Comparison of ENCODE assay signal across 34 cellular contexts in genomic region chr1:110161165-110161564, GRCh38. TPM values are rescaled to one million over a fixed set of nuclear protein-coding genes. Genes with fewer than 3 reads are reported as not detected.
"Had no signal": no experiment of that assay in that cellular context is flagged by ENCODE, and none has a peak within 500 bp of the region (broad histone marks: within the 10 kb centered on the region; RNA-seq: fewer than 3 reads in every experiment).

No MANE protein-coding gene starts in this region.

- H3K9me3 ChIP-seq: body of pancreas, breast epithelium had no signal

- ATAC-seq: activated CD8-positive, alpha-beta memory T cell treated with anti-CD3 and anti-CD28 coated beads, Interleukin-2, amount 10 ng/mL, durations not matched to agents 7 days and 5 days; activated CD8-positive, alpha-beta T cell treated with anti-CD3 and anti-CD28 coated beads, Interleukin-2, amount 10 ng/mL, durations not matched to agents 7 days and 5 days; activated naive CD8-positive, alpha-beta T cell treated with anti-CD3 and anti-CD28 coated beads, Interleukin-2, amount 50 U/mL, for 24 hours; body of pancreas had no signal

- DNase-seq: activated B cell treated with CpG ODN at 0.5 μM for 24 hours; activated CD4-positive, alpha-beta memory T cell treated with anti-CD3 and anti-CD28 coated beads, Interleukin-2, amount 10 ng/mL, durations not matched to agents 7 days and 5 days; activated CD4-positive, alpha-beta T cell treated with anti-CD3 and anti-CD28 coated beads for 48 hours; activated CD4-positive, alpha-beta T cell treated with anti-CD3 and anti-CD28 coated beads, Interleukin-2, amount 10 ng/mL, durations not matched to agents 7 days and 5 days; activated CD4-positive, alpha-beta T cell treated with anti-CD3 and anti-CD28 coated beads, Interleukin-2, amount 50 U/mL, for 48 hours; activated CD4-positive, CD25-positive, alpha-beta regulatory T cell treated with anti-CD3 and anti-CD28 coated beads, Interleukin-2, amount 50 U/mL, for 72 hours; activated CD8-positive, alpha-beta memory T cell treated with anti-CD3 and anti-CD28 coated beads for 24 hours; activated CD8-positive, alpha-beta memory T cell treated with anti-CD3 and anti-CD28 coated beads, Interleukin-2, amount 10 ng/mL, durations not matched to agents 7 days and 5 days; activated CD8-positive, alpha-beta memory T cell treated with anti-CD3 and anti-CD28 coated beads, Interleukin-2, amount 50 U/mL, for 48 hours; activated CD8-positive, alpha-beta T cell treated with anti-CD3 and anti-CD28 coated beads, Interleukin-2, amount 10 ng/mL, durations not matched to agents 7 days and 5 days; activated effector memory CD4-positive, alpha-beta T cell treated with Interleukin-2 at 50 U/mL for 16 hours; activated gamma-delta T cell; activated naive CD4-positive, alpha-beta T cell treated with anti-CD3 and anti-CD28 coated beads, Interleukin-2, amount 10 ng/mL, durations not matched to agents 7 days and 5 days; activated naive CD4-positive, alpha-beta T cell treated with Interleukin-2 at 50 U/mL for 16 hours; activated naive CD8-positive, alpha-beta T cell treated with anti-CD3 and anti-CD28 coated beads, Interleukin-2, amount 10 ng/mL, durations not matched to agents 7 days and 5 days; activated naive CD8-positive, alpha-beta T cell treated with anti-CD3 and anti-CD28 coated beads, Interleukin-2, amount 50 U/mL, for 24 hours; activated T-cell treated with anti-CD3 and anti-CD28 coated beads, Interleukin-2, amount 50 U/mL, for 24 hours; activated T-cell treated with anti-CD3 and anti-CD28 coated beads, Interleukin-2, amount 50 U/mL, for 48 hours; aorta; body of pancreas; brain microvascular endothelial cell; T-helper 1 cell; T-helper 2 cell; T-helper 9 cell had no signal

- H3K27ac Mint-ChIP-seq: activated B cell treated with CpG ODN at 0.5 μM for 24 hours; activated CD4-positive, alpha-beta memory T cell treated with anti-CD3 and anti-CD28 coated beads, Interleukin-2, amount 10 ng/mL, durations not matched to agents 7 days and 5 days; activated CD4-positive, alpha-beta T cell treated with anti-CD3 and anti-CD28 coated beads, Interleukin-2, amount 10 ng/mL, durations not matched to agents 7 days and 5 days; activated CD8-positive, alpha-beta memory T cell treated with anti-CD3 and anti-CD28 coated beads, Interleukin-2, amount 10 ng/mL, durations not matched to agents 7 days and 5 days; activated CD8-positive, alpha-beta T cell treated with anti-CD3 and anti-CD28 coated beads, Interleukin-2, amount 10 ng/mL, durations not matched to agents 7 days and 5 days; activated naive CD4-positive, alpha-beta T cell treated with anti-CD3 and anti-CD28 coated beads, Interleukin-2, amount 10 ng/mL, durations not matched to agents 7 days and 5 days; activated naive CD4-positive, alpha-beta T cell treated with anti-CD3 and anti-CD28 coated beads, Interleukin-2, amount 50 U/mL, for 24 hours; activated naive CD8-positive, alpha-beta T cell; activated naive CD8-positive, alpha-beta T cell treated with anti-CD3 and anti-CD28 coated beads, Interleukin-2, amount 10 ng/mL, durations not matched to agents 7 days and 5 days; activated T-cell treated with anti-CD3 and anti-CD28 coated beads, Interleukin-2, amount 50 U/mL, for 24 hours; activated T-helper 2 cell treated with anti-CD3 and anti-CD28 coated beads, Interferon-gamma antibody, Interleukin-2, Interleukin-4, amounts not matched to agents 10 μg/mL and 5 μg/mL and 100 μg/mL, durations not matched to agents 14 hours and 24 hours and 36 hours; T-helper 1 cell treated with Interleukin-12 subunit alpha and Interleukin-12 subunit beta and Interleukin-4 antibody, amounts not matched to agents 30 μg/mL and 1 μg/mL, for 36 hours; T-helper 2 cell treated with Interferon-gamma antibody and Interleukin-4, amounts not matched to agents 5 μg/mL and 100 μg/mL, for 36 hours had no signal

- H3K4me1 ChIP-seq: body of pancreas, breast epithelium had no signal

- H3K4me3 Mint-ChIP-seq: activated B cell treated with CpG ODN at 0.5 μM for 24 hours; activated CD4-positive, alpha-beta memory T cell treated with anti-CD3 and anti-CD28 coated beads, Interleukin-2, amount 10 ng/mL, durations not matched to agents 7 days and 5 days; activated CD4-positive, alpha-beta T cell treated with anti-CD3 and anti-CD28 coated beads, Interleukin-2, amount 10 ng/mL, durations not matched to agents 7 days and 5 days; activated CD8-positive, alpha-beta memory T cell treated with anti-CD3 and anti-CD28 coated beads, Interleukin-2, amount 10 ng/mL, durations not matched to agents 7 days and 5 days; activated CD8-positive, alpha-beta T cell treated with anti-CD3 and anti-CD28 coated beads, Interleukin-2, amount 10 ng/mL, durations not matched to agents 7 days and 5 days; activated naive CD4-positive, alpha-beta T cell treated with anti-CD3 and anti-CD28 coated beads, Interleukin-2, amount 10 ng/mL, durations not matched to agents 7 days and 5 days; activated naive CD4-positive, alpha-beta T cell treated with anti-CD3 and anti-CD28 coated beads, Interleukin-2, amount 50 U/mL, for 24 hours; activated naive CD8-positive, alpha-beta T cell; activated naive CD8-positive, alpha-beta T cell treated with anti-CD3 and anti-CD28 coated beads, Interleukin-2, amount 10 ng/mL, durations not matched to agents 7 days and 5 days; activated naive CD8-positive, alpha-beta T cell treated with anti-CD3 and anti-CD28 coated beads, Interleukin-2, amount 50 U/mL, for 24 hours; activated T-cell treated with anti-CD3 and anti-CD28 coated beads, Interleukin-2, amount 50 U/mL, for 24 hours; central memory CD8-positive, alpha-beta T cell; T-helper 1 cell treated with Interleukin-12 subunit alpha and Interleukin-12 subunit beta and Interleukin-4 antibody, amounts not matched to agents 30 μg/mL and 1 μg/mL, for 36 hours; T-helper 2 cell treated with Interferon-gamma antibody and Interleukin-4, amounts not matched to agents 5 μg/mL and 100 μg/mL, for 36 hours had no signal

- H3K36me3 Mint-ChIP-seq: activated CD8-positive, alpha-beta memory T cell treated with anti-CD3 and anti-CD28 coated beads, Interleukin-2, amount 10 ng/mL, durations not matched to agents 7 days and 5 days; activated naive CD4-positive, alpha-beta T cell treated with anti-CD3 and anti-CD28 coated beads, Interleukin-2, amount 10 ng/mL, durations not matched to agents 7 days and 5 days; activated naive CD4-positive, alpha-beta T cell treated with anti-CD3 and anti-CD28 coated beads, Interleukin-2, amount 50 U/mL, for 24 hours; activated naive CD8-positive, alpha-beta T cell; activated naive CD8-positive, alpha-beta T cell treated with anti-CD3 and anti-CD28 coated beads, Interleukin-2, amount 10 ng/mL, durations not matched to agents 7 days and 5 days had no signal

- H3K27me3 ChIP-seq: body of pancreas, brain microvascular endothelial cell had no signal

- H3K4me1 Mint-ChIP-seq: activated B cell treated with CpG ODN at 0.5 μM for 24 hours; activated CD4-positive, alpha-beta memory T cell treated with anti-CD3 and anti-CD28 coated beads, Interleukin-2, amount 10 ng/mL, durations not matched to agents 7 days and 5 days; activated CD4-positive, alpha-beta T cell treated with anti-CD3 and anti-CD28 coated beads, Interleukin-2, amount 10 ng/mL, durations not matched to agents 7 days and 5 days; activated naive CD4-positive, alpha-beta T cell treated with anti-CD3 and anti-CD28 coated beads, Interleukin-2, amount 10 ng/mL, durations not matched to agents 7 days and 5 days; activated naive CD4-positive, alpha-beta T cell treated with anti-CD3 and anti-CD28 coated beads, Interleukin-2, amount 50 U/mL, for 24 hours; central memory CD8-positive, alpha-beta T cell had no signal

- H3K36me3 ChIP-seq: brain microvascular endothelial cell, breast epithelium had no signal

- H3K9me3 Mint-ChIP-seq: activated B cell treated with CpG ODN at 0.5 μM for 24 hours; activated CD4-positive, alpha-beta memory T cell treated with anti-CD3 and anti-CD28 coated beads, Interleukin-2, amount 10 ng/mL, durations not matched to agents 7 days and 5 days; activated CD4-positive, alpha-beta T cell treated with anti-CD3 and anti-CD28 coated beads, Interleukin-2, amount 10 ng/mL, durations not matched to agents 7 days and 5 days; activated naive CD4-positive, alpha-beta T cell treated with anti-CD3 and anti-CD28 coated beads, Interleukin-2, amount 10 ng/mL, durations not matched to agents 7 days and 5 days; activated naive CD4-positive, alpha-beta T cell treated with anti-CD3 and anti-CD28 coated beads, Interleukin-2, amount 50 U/mL, for 24 hours; activated naive CD8-positive, alpha-beta T cell treated with anti-CD3 and anti-CD28 coated beads, Interleukin-2, amount 50 U/mL, for 24 hours; activated T-cell treated with anti-CD3 and anti-CD28 coated beads, Interleukin-2, amount 50 U/mL, for 24 hours; activated T-helper 2 cell treated with anti-CD3 and anti-CD28 coated beads, Interferon-gamma antibody, Interleukin-2, Interleukin-4, amounts not matched to agents 10 μg/mL and 5 μg/mL and 100 μg/mL, durations not matched to agents 14 hours and 24 hours and 36 hours; T-helper 1 cell treated with Interleukin-12 subunit alpha and Interleukin-12 subunit beta and Interleukin-4 antibody, amounts not matched to agents 30 μg/mL and 1 μg/mL, for 36 hours; T-helper 2 cell treated with Interferon-gamma antibody and Interleukin-4, amounts not matched to agents 5 μg/mL and 100 μg/mL, for 36 hours had no signal

- H3K27ac ChIP-seq: body of pancreas, brain microvascular endothelial cell, breast epithelium had no signal

- H3K4me3 ChIP-seq: body of pancreas, breast epithelium had no signal

RNA-seq across cellular contexts. Expression of gene SLC6A17, which starts 10.9 kb away (rescaled TPM):
- total RNA-seq: activated B cell treated with CpG ODN at 0.5 μM for 24 hours; activated CD4-positive, alpha-beta memory T cell treated with anti-CD3 and anti-CD28 coated beads, Interleukin-2, amount 10 ng/mL, durations not matched to agents 7 days and 5 days; activated CD4-positive, alpha-beta T cell treated with anti-CD3 and anti-CD28 coated beads, Interleukin-2, amount 10 ng/mL, durations not matched to agents 7 days and 5 days; activated CD8-positive, alpha-beta memory T cell treated with anti-CD3 and anti-CD28 coated beads, Interleukin-2, amount 10 ng/mL, durations not matched to agents 7 days and 5 days; activated CD8-positive, alpha-beta T cell treated with anti-CD3 and anti-CD28 coated beads, Interleukin-2, amount 10 ng/mL, durations not matched to agents 7 days and 5 days; activated naive CD8-positive, alpha-beta T cell treated with anti-CD3 and anti-CD28 coated beads, Interleukin-2, amount 10 ng/mL, durations not matched to agents 7 days and 5 days had no signal

RNA-seq across cellular contexts. Expression of gene UBL4B, which starts 48.9 kb away (rescaled TPM):
- total RNA-seq: activated B cell treated with CpG ODN at 0.5 μM for 24 hours; activated CD4-positive, alpha-beta memory T cell treated with anti-CD3 and anti-CD28 coated beads, Interleukin-2, amount 10 ng/mL, durations not matched to agents 7 days and 5 days; activated CD4-positive, alpha-beta T cell treated with anti-CD3 and anti-CD28 coated beads, Interleukin-2, amount 10 ng/mL, durations not matched to agents 7 days and 5 days; activated CD8-positive, alpha-beta memory T cell treated with anti-CD3 and anti-CD28 coated beads, Interleukin-2, amount 10 ng/mL, durations not matched to agents 7 days and 5 days; activated CD8-positive, alpha-beta T cell treated with anti-CD3 and anti-CD28 coated beads, Interleukin-2, amount 10 ng/mL, durations not matched to agents 7 days and 5 days; activated naive CD8-positive, alpha-beta T cell treated with anti-CD3 and anti-CD28 coated beads, Interleukin-2, amount 10 ng/mL, durations not matched to agents 7 days and 5 days; activated T-helper 2 cell treated with anti-CD3 and anti-CD28 coated beads, Interferon-gamma antibody, Interleukin-2, Interleukin-4, amounts not matched to agents 10 μg/mL and 5 μg/mL and 100 μg/mL, durations not matched to agents 14 hours and 24 hours and 36 hours; aorta; astrocyte; body of pancreas; cardiac septum; chondrocyte had no signal
